Comparison of ENCODE assay signal across 29 cellular contexts in genomic region chr9:71042448-71042847, GRCh38.
DNase-seq lines count a peak whose midpoint lies in the region; ATAC-seq, FAIRE-seq and TF ChIP-seq lines count a peak whose summit lies in the region.
"Had no signal": no experiment of that assay in that cellular context is flagged by ENCODE, and none has a peak within 500 bp of the region (broad histone marks: within the 10 kb centered on the region; RNA-seq: fewer than 3 reads in every experiment).

No MANE protein-coding gene starts in this region.

- peak; percentile 39 to 61 for TF ChIP-seq RAD21 in liver (IDR thresholded peaks at IDR 0.05)
- no peak for TF ChIP-seq RAD21 in HepG2 (CRISPR knock-in tag; IDR thresholded peaks at IDR 0.05)
- no peak for TF ChIP-seq RAD21 in H1 (IDR thresholded peaks at IDR 0.05 in 1 of 2, conservative IDR thresholded peaks at IDR 0.05 in 1 of 2; ENCODE audit: low read depth in 2 of 2, low read length in 2 of 2)

- FAIRE-seq in HepG2 (lab: Jason Lieb, UNC) (no peak), H1 (lab: Jason Lieb, UNC) (peak; percentile 60)
- FAIRE-seq: A549, GM12878, GM12892, GM18507 had no signal

- no peak overlapping the region for H3K27ac Mint-ChIP-seq in stimulated activated memory B cell treated with anti-CD40 and anti-IgM and Interleukin-4, amounts not matched to agents 10 μg/mL and 1 μg/mL and 100 μg/mL, for 72 hours
- H3K27ac Mint-ChIP-seq in nephron progenitor cell, result no peak overlapping the region
- H3K27ac Mint-ChIP-seq: CD14-positive monocyte; CD4-positive, alpha-beta memory T cell; CD4-positive, CD25-positive, alpha-beta regulatory T cell; CD8-positive, alpha-beta memory T cell had no signal

- H3K9me3 ChIP-seq in liver (ENCODE audit: control insufficient read depth in 4 of 4, low read length in 3 of 4), result no peaks in the 10 kb centered on the region
- H3K9me3 ChIP-seq in HepG2 (ENCODE audit: low read length), result no peaks in the 10 kb centered on the region
- no peaks in the 10 kb centered on the region for H3K9me3 ChIP-seq in H1 (ENCODE audit: insufficient read depth in 2 of 2, low read depth in 1 of 2, low read length in 1 of 2)
- no peaks in the 10 kb centered on the region for H3K9me3 ChIP-seq in osteoblast (ENCODE audit: low read depth, low read length)
- H3K9me3 ChIP-seq: A549, BE2C, BLaER1 had no signal

- H3K4me1 ChIP-seq in liver (ENCODE audit: control insufficient read depth in 4 of 4, insufficient read depth in 4 of 4, low read length in 3 of 4) (peaks cover 8 to 48% (median 30%) of the 10 kb centered on the region in 4 donors), HepG2 (ENCODE audit: insufficient read depth, low read length) (peaks cover 7% of the 10 kb centered on the region; the same call in 1 of the 2 replicates), H1 (replicated peaks in 1 of 4; ENCODE audit: control insufficient read depth in 3 of 4, insufficient read depth in 4 of 4, low read length in 3 of 4) (peaks cover 0 to 11% (median 1%) of the 10 kb centered on the region in 4 experiments; a peak in 1 of 7 replicates), osteoblast (ENCODE audit: insufficient read depth, low read length) (no peaks in the 10 kb centered on the region)
- H3K4me1 ChIP-seq: A549, BLaER1 had no signal

- no peak overlapping the region for H2AK5ac ChIP-seq in H1 (ENCODE audit: low read depth, low read length)

- POLR2A ChIA-PET in HepG2 (lab: Yijun Ruan, JAX), result no interaction called here
- POLR2A ChIA-PET in H1 (lab: Charles Lee; ENCODE audit: partially characterized antibody), result interaction anchor here (1.0 kb wide), 1 partner anchor 476 kb away, joined by 3 read pairs; no protein-coding TSS in a partner anchor

- no peak overlapping the region for H3K23ac ChIP-seq in H1 (ENCODE audit: insufficient read length)

- DNase-seq in HepG2 (ENCODE audit: low spot score) (no peak), H1 (ENCODE audit: low read depth in 1 of 2, low spot score in 2 of 2) (no peak), left lobe of liver (ENCODE audit: low spot score) (no peak), osteoblast (ENCODE audit: insufficient read length, low spot score, missing footprints) (peak; percentile 53), Ammon's horn (ENCODE audit: low spot score) (no peak), nephron progenitor cell (no peak)
- DNase-seq: AML-193; BE2C; C1 segment of cervical spinal cord; CD4-positive, alpha-beta memory T cell; CD4-positive, CD25-positive, alpha-beta regulatory T cell; CD8-positive, alpha-beta memory T cell; COR-L47; DMS 273 treated with DMSO at 0.1 percent for 48 hours; DMS153; DMS53; DMS79; DND-41; EL; GDM1 had no signal

- H2AFZ ChIP-seq in HepG2 (ENCODE audit: low read length) (no peak overlapping the region), H1 (ENCODE audit: low read length) (no peak overlapping the region), osteoblast (ENCODE audit: low read length) (no peak overlapping the region)

- H3K4me2 ChIP-seq in HepG2 (ENCODE audit: low read depth, low read length), result no peak overlapping the region
- peak overlapping the region in 1 of 2 experiments; percentile 23; a peak in 2 of 4 replicates for H3K4me2 ChIP-seq in H1 (ENCODE audit: insufficient read depth in 1 of 2, low read depth in 2 of 2, low read length in 2 of 2)
- no peak overlapping the region for H3K4me2 ChIP-seq in osteoblast (ENCODE audit: insufficient read depth, low read length)
- H3K4me2 ChIP-seq: A549, BLaER1 had no signal

- no peak overlapping the region for H3K4ac ChIP-seq in H1 (replicated peaks; ENCODE audit: insufficient read length, low read depth, low read length)

- no peaks in the 10 kb centered on the region for H3K36me3 Mint-ChIP-seq in stimulated activated memory B cell treated with anti-CD40 and anti-IgM and Interleukin-4, amounts not matched to agents 10 μg/mL and 1 μg/mL and 100 μg/mL, for 72 hours
- no peaks in the 10 kb centered on the region for H3K36me3 Mint-ChIP-seq in nephron progenitor cell (ENCODE audit: low read depth)
- H3K36me3 Mint-ChIP-seq: CD14-positive monocyte; CD4-positive, alpha-beta memory T cell; CD4-positive, CD25-positive, alpha-beta regulatory T cell; CD8-positive, alpha-beta memory T cell had no signal

- no peak overlapping the region for H2BK12ac ChIP-seq in H1 (ENCODE audit: low read depth, low read length)

- no peak for ATAC-seq in HepG2
- ATAC-seq in left lobe of liver, result peak; percentile 73
- ATAC-seq in stimulated activated memory B cell treated with anti-CD40 and anti-IgM and Interleukin-4, amounts not matched to agents 10 μg/mL and 1 μg/mL and 100 μg/mL, for 72 hours, result no peak
- ATAC-seq: A549, GM12878 had no signal

- no peak for TF ChIP-seq EP300 in HepG2 (IDR thresholded peaks at IDR 0.05; ENCODE audit: low read depth in 2 of 2, low read length in 2 of 2)
- no peak for TF ChIP-seq EP300 in HepG2 (CRISPR knock-in tag; IDR thresholded peaks at IDR 0.05; ENCODE audit: borderline replicate concordance)
- no peak for TF ChIP-seq EP300 in H1 (IDR thresholded peaks at IDR 0.05; ENCODE audit: borderline replicate concordance in 1 of 2, low read depth in 2 of 2, low read length in 2 of 2)

- H3K27ac ChIP-seq in liver (ENCODE audit: low read depth in 1 of 2, low read length in 2 of 2) (peak overlapping the region; percentile 54 to 56), HepG2 (ENCODE audit: extremely low read length, insufficient read depth, low read length) (no peak overlapping the region), H1 (ENCODE audit: low read depth, low read length) (no peak overlapping the region), osteoblast (ENCODE audit: low read depth, low read length) (no peak overlapping the region)
- H3K27ac ChIP-seq: 22Rv1, A549, BLaER1 had no signal

- H3K14ac ChIP-seq in H1 (ENCODE audit: insufficient read length), result no peak overlapping the region

- no peak for TF ChIP-seq POLR2A in HepG2 (IDR thresholded peaks at IDR 0.05; ENCODE audit: insufficient read depth in 1 of 2, low read depth in 2 of 2, low read length in 2 of 2)
- no peak for TF ChIP-seq POLR2A in H1 (IDR thresholded peaks at IDR 0.05; ENCODE audit: control extremely low read depth in 1 of 2, low read depth in 2 of 2, low read length in 2 of 2)

- H4K5ac ChIP-seq in H1 (ENCODE audit: insufficient read length, low read depth, low read length), result no peak overlapping the region

- H3K9me3 Mint-ChIP-seq in stimulated activated memory B cell treated with anti-CD40 and anti-IgM and Interleukin-4, amounts not matched to agents 10 μg/mL and 1 μg/mL and 100 μg/mL, for 72 hours, result no peaks in the 10 kb centered on the region
- no peaks in the 10 kb centered on the region for H3K9me3 Mint-ChIP-seq in nephron progenitor cell
- H3K9me3 Mint-ChIP-seq: CD8-positive, alpha-beta memory T cell had no signal

- H3K23me2 ChIP-seq in H1 (ENCODE audit: low read depth, low read length), result no peaks in the 10 kb centered on the region; the same call in 1 of the 2 replicates

- CTCF ChIA-PET in HepG2 (lab: Yijun Ruan, JAX; ENCODE audit: low intra/inter-chr PET ratio, low total read pairs) (no interaction called here), H1 (lab: Charles Lee; ENCODE audit: partially characterized antibody) (interaction anchor here (1.5 kb wide), 1 partner anchor 15 kb away, joined by 4 read pairs; no protein-coding TSS in a partner anchor)

- H2BK5ac ChIP-seq in H1 (ENCODE audit: low read depth, low read length), result no peak overlapping the region

- H3K4me1 Mint-ChIP-seq in stimulated activated memory B cell treated with anti-CD40 and anti-IgM and Interleukin-4, amounts not matched to agents 10 μg/mL and 1 μg/mL and 100 μg/mL, for 72 hours, result no peaks in the 10 kb centered on the region
- no peaks in the 10 kb centered on the region for H3K4me1 Mint-ChIP-seq in nephron progenitor cell
- H3K4me1 Mint-ChIP-seq: CD14-positive monocyte; CD4-positive, alpha-beta memory T cell; CD4-positive, CD25-positive, alpha-beta regulatory T cell; CD8-positive, alpha-beta memory T cell had no signal

- WGBS in liver, result 41% methylated on average over 3 of the region's 3 CpGs
- under 1% methylated on average over 3 of the region's 3 CpGs for WGBS in HepG2 (ENCODE audit: low lambda C conversion rate)
- WGBS in H1 (ENCODE audit: extremely low coverage in 1 of 2, insufficient coverage in 1 of 2, insufficient read length in 1 of 2, insufficient replicate concordance in 2 of 2, low coverage in 1 of 2, low lambda C conversion rate in 2 of 2, missing lambda C conversion rate in 1 of 2), 2 experiments, result 64% methylated on average over 3 of the region's 3 CpGs; no CpG with 5 or more reads in 1 of the 2 experiments

- H2BK15ac ChIP-seq in H1 (ENCODE audit: low read length), result no peak overlapping the region

- no peaks in the 10 kb centered on the region for H3K27me3 Mint-ChIP-seq in stimulated activated memory B cell treated with anti-CD40 and anti-IgM and Interleukin-4, amounts not matched to agents 10 μg/mL and 1 μg/mL and 100 μg/mL, for 72 hours
- peaks cover 9% of the 10 kb centered on the region for H3K27me3 Mint-ChIP-seq in nephron progenitor cell (ENCODE audit: low read depth, poor library complexity)
- H3K27me3 Mint-ChIP-seq: CD4-positive, alpha-beta memory T cell; CD4-positive, CD25-positive, alpha-beta regulatory T cell had no signal

- in situ Hi-C loops in HepG2 (cut with HindIII; ENCODE audit: extremely low pct_ligation_motif_present, low pct_unique_long_range_greater_than_20kb), result no loop called here

- no peak overlapping the region for H2BK120ac ChIP-seq in H1 (replicated peaks; ENCODE audit: low read depth, low read length)

- H3K9ac ChIP-seq in liver (ENCODE audit: low read depth in 1 of 2, low read length in 2 of 2) (peak overlapping the region in 1 of 2 donors; percentile 50), HepG2 (ENCODE audit: insufficient read depth, low read depth, low read length) (no peak overlapping the region), H1 (replicated peaks in 1 of 4; ENCODE audit: extremely low read depth in 1 of 4, low read depth in 3 of 4, low read length in 3 of 4) (no peak overlapping the region)
- H3K9ac ChIP-seq: BLaER1 had no signal

- no peak overlapping the region for H2BK20ac ChIP-seq in H1 (ENCODE audit: low read length)

- H3K4me3 ChIP-seq in liver (ENCODE audit: low read depth in 1 of 3, low read length in 3 of 3) (no peak overlapping the region), HepG2 (replicated peaks in 1 of 3; ENCODE audit: insufficient read depth in 1 of 3, low read depth in 2 of 3, low read length in 3 of 3) (no peak overlapping the region), H1 (ENCODE audit: extremely low read depth in 1 of 4, insufficient read depth in 2 of 4, low read depth in 3 of 4, low read length in 4 of 4) (no peak overlapping the region), osteoblast (ENCODE audit: insufficient read depth, low read length) (no peak overlapping the region)
- H3K4me3 ChIP-seq: A549, BLaER1, GM12878 had no signal

- H3K36me3 ChIP-seq in liver (ENCODE audit: control insufficient read depth in 4 of 4, insufficient read depth in 3 of 4, low read depth in 1 of 4, low read length in 3 of 4) (no peaks in the 10 kb centered on the region), HepG2 (replicated peaks in 1 of 2; ENCODE audit: control insufficient read depth in 1 of 2, insufficient read depth in 2 of 2, low read length in 2 of 2) (no peaks in the 10 kb centered on the region), H1 (ENCODE audit: control insufficient read depth in 2 of 4, insufficient read depth in 4 of 4, low read length in 3 of 4) (no peaks in the 10 kb centered on the region), osteoblast (ENCODE audit: insufficient read depth, low read length) (no peaks in the 10 kb centered on the region)
- H3K36me3 ChIP-seq: BE2C, BLaER1 had no signal

- intact Hi-C loops in HepG2 (cut with micrococcal nuclease; ENCODE audit: unreplicated experiment), result no loop called here

- BruUV-seq in HepG2 (replicated peaks; lab: Mats Ljungman, UMichigan), result no TSS peak

- H4K8ac ChIP-seq in H1 (ENCODE audit: extremely low read depth, insufficient read depth, low read length), result no peak overlapping the region

- no peak overlapping the region for H3K18ac ChIP-seq in H1 (ENCODE audit: extremely low read depth, low read length)

- no peak for TF ChIP-seq CTCF in liver (IDR thresholded peaks at IDR 0.05; ENCODE audit: low read depth, low read length, missing input control)
- no peak for TF ChIP-seq CTCF in HepG2 (CRISPR knock-in tag; IDR thresholded peaks at IDR 0.05)
- no peak for TF ChIP-seq CTCF in H1 (IDR thresholded peaks at IDR 0.05; ENCODE audit: control extremely low read depth in 1 of 3, insufficient read depth in 1 of 3, low read depth in 1 of 3, low read length in 3 of 3)
- no peak for TF ChIP-seq CTCF in osteoblast (IDR thresholded peaks at IDR 0.05; ENCODE audit: extremely low read depth, low read depth, low read length)
- TF ChIP-seq CTCF in nephron progenitor cell (IDR thresholded peaks at IDR 0.05), result no peak

- no peak overlapping the region for H4K91ac ChIP-seq in H1 (replicated peaks; ENCODE audit: insufficient read length, low read length)

- H3K27me3 ChIP-seq in liver (ENCODE audit: control insufficient read depth in 4 of 4, insufficient read depth in 4 of 4, low read length in 3 of 4) (no peaks in the 10 kb centered on the region), HepG2 (ENCODE audit: control insufficient read depth in 1 of 2, insufficient read depth in 2 of 2, low read length in 2 of 2) (no peaks in the 10 kb centered on the region), H1 (replicated peaks in 1 of 4; ENCODE audit: control insufficient read depth in 3 of 4, extremely low read depth in 1 of 4, insufficient read depth in 3 of 4, low read length in 3 of 4) (no peaks in the 10 kb centered on the region), osteoblast (ENCODE audit: insufficient read depth, low read length) (no peaks in the 10 kb centered on the region)
- H3K27me3 ChIP-seq: BE2C, BLaER1 had no signal

- H3K79me2 ChIP-seq in HepG2 (ENCODE audit: insufficient read depth, low read length), result no peaks in the 10 kb centered on the region
- H3K79me2 ChIP-seq in H1 (ENCODE audit: control insufficient read depth in 1 of 2, insufficient read depth in 2 of 2, low read length in 2 of 2), result no peaks in the 10 kb centered on the region
- no peaks in the 10 kb centered on the region for H3K79me2 ChIP-seq in osteoblast (ENCODE audit: insufficient read depth, low read length)

- H3K79me1 ChIP-seq in H1 (ENCODE audit: low read depth, low read length), result no peaks in the 10 kb centered on the region

- no peaks in the 10 kb centered on the region for H4K20me1 ChIP-seq in HepG2 (ENCODE audit: insufficient read depth, low read length)
- no peaks in the 10 kb centered on the region for H4K20me1 ChIP-seq in H1 (replicated peaks in 1 of 2; ENCODE audit: control insufficient read depth in 1 of 2, insufficient read depth in 2 of 2, low read length in 2 of 2)
- no peaks in the 10 kb centered on the region for H4K20me1 ChIP-seq in osteoblast (ENCODE audit: insufficient read depth, low read length)
- H4K20me1 ChIP-seq: BLaER1 had no signal

- H3K4me3 Mint-ChIP-seq in stimulated activated memory B cell treated with anti-CD40 and anti-IgM and Interleukin-4, amounts not matched to agents 10 μg/mL and 1 μg/mL and 100 μg/mL, for 72 hours, result no peak overlapping the region
- no peak overlapping the region for H3K4me3 Mint-ChIP-seq in nephron progenitor cell
- H3K4me3 Mint-ChIP-seq: CD14-positive monocyte; CD4-positive, alpha-beta memory T cell; CD4-positive, CD25-positive, alpha-beta regulatory T cell; CD8-positive, alpha-beta memory T cell had no signal

- no peak overlapping the region for H3K56ac ChIP-seq in H1 (replicated peaks; ENCODE audit: insufficient read length, low read depth, low read length)

Comparison
In these comparisons a context has a peak if more than half of its experiments do, and no peak if none do; other contexts are left out.
1. H3K27ac ChIP-seq: peak in liver (2 of 2); none in HepG2 (single experiment), H1 (single experiment) and osteoblast (single experiment).